Comparison of ENCODE assay signal across 26 cellular contexts in the genomic region with DNA sequence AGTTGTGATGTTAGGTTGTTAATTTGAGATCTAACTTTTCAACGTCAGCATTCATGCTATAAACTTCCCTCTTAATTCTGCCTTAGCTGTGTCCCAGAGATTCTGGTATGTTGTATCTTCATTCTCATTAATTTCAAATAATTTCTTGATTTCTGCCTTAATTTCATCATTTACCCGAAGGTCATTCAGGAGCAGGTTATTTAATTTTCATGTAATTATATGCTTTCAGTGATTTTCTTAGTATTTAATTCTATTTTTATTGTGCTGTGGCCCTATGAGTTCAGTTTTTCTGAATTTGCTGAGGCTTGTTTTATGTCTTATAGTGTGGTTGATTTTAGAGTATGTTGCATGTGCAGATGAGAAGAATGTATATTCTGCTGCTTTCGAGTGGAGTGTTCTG. TPM values are rescaled to one million over a fixed set of nuclear protein-coding genes. Genes with fewer than 3 reads are reported as not detected.
"Had no signal": no experiment of that assay in that cellular context is flagged by ENCODE, and none has a peak within 500 bp of the region (broad histone marks: within the 10 kb centered on the region; RNA-seq: fewer than 3 reads in every experiment).

No MANE protein-coding gene starts in this region.

- ATAC-seq: Right ventricle myocardium inferior, SK-N-SH treated with all-trans-retinoic acid at 6 μM for 48 hours had no signal

- DNase-seq: Karpas-422; KG1; MG63; NCI-H1092; NCI-H1105 treated with DMSO at 0.1 percent for 48 hours; NCI-H1417 treated with DMSO at 0.1 percent for 48 hours; NCI-H146; NCI-H1694 treated with DMSO at 0.1 percent for 48 hours; NCI-H1930; NCI-H2081; NCI-H2107; NCI-H2171; NCI-H226; NCI-H446; NCI-H510A; NCI-H524 treated with DMSO at 0.1 percent for 48 hours; NCI-H69; NCI-H774; NK-92 treated with Interleukin-12 subunit alpha and Interleukin-12 subunit beta, amount 100 ng/mL, for 24 hours; PC-9; Peyer's patch; SHP77 treated with DMSO at 0.1 percent for 48 hours; SJCRH30 had no signal

RNA-seq across cellular contexts. Expression of a gene that starts 55.8 kb away (rescaled TPM):
- total RNA-seq: HT-29, PC-9, Peyer's patch, Right ventricle myocardium inferior had no signal
